In the genomic region with DNA sequence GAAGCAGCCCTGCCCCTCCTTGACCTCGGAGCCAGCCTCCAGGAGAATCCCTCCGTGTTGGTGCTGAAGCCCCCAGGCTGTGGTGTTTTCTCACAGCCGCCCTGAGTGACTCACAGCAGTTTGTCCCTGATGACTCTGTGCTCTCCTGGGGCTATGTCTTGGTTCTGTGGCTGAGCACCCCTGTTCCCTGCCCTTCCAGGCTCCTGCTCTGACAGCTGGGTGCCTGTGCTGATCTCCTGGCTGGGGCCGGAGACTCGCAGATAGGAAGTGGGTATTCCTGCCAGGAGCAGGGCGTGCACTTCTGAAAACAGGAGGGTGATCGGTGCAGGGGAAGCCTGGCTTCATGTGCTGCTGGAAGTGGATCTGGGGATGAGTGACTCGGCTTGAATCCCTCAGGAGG, we compare ENCODE assay signal across 18 cellular contexts. TPM values are rescaled to one million over a fixed set of nuclear protein-coding genes. Genes with fewer than 3 reads are reported as not detected.
DNase-seq lines count a peak whose midpoint lies in the region; ATAC-seq and TF ChIP-seq lines count a peak whose summit lies in the region.
"Had no signal": no experiment of that assay in that cellular context is flagged by ENCODE, and none has a peak within 500 bp of the region (broad histone marks: within the 10 kb centered on the region; RNA-seq: fewer than 3 reads in every experiment).

No MANE protein-coding gene starts in this region.

- H3K4me3 ChIP-seq in esophagus muscularis mucosa (no peak overlapping the region), smooth muscle cell (no peak overlapping the region)
- H3K4me3 ChIP-seq: psoas muscle, thyroid gland had no signal

- H3K27ac ChIP-seq in esophagus muscularis mucosa (replicated peaks in 1 of 4) (no peak overlapping the region), smooth muscle cell (ENCODE audit: low read depth) (no peak overlapping the region)
- H3K27ac ChIP-seq: psoas muscle, thyroid gland had no signal

- in situ Hi-C loops in GM13976 (cut with MboI; ENCODE audit: low sequenced_read_pairs, unreplicated experiment), result no loop called here

- no peak for TF ChIP-seq CTCF in esophagus muscularis mucosa (IDR thresholded peaks at IDR 0.05)
- TF ChIP-seq CTCF in smooth muscle cell (IDR thresholded peaks at IDR 0.05; ENCODE audit: borderline replicate concordance, insufficient read depth, poor library complexity, severe bottlenecking), result no peak
- TF ChIP-seq CTCF in GM13976 (IDR thresholded peaks at IDR 0.05; ENCODE audit: borderline replicate concordance, control extremely low read depth, extremely low read depth, insufficient read depth, missing control alignments), result no peak

- peak; percentile 39 for DNase-seq in Right ventricle myocardium superior
- DNase-seq in cardiac septum (ENCODE audit: low spot score), result no peak
- peak; percentile 81 for DNase-seq in RPMI7951 (ENCODE audit: low read depth)
- peak; percentile 81 for DNase-seq in esophagus muscularis mucosa (ENCODE audit: extremely low spot score)
- DNase-seq in smooth muscle cell (lab: John Stamatoyannopoulos, UW; ENCODE audit: unreplicated experiment), result no peak
- DNase-seq in GM13976 (ENCODE audit: low spot score), result no peak
- DNase-seq in NCI-H2227 (lab: John Stamatoyannopoulos, UW; ENCODE audit: unreplicated experiment), result no peak
- no peak for DNase-seq in germinal center (ENCODE audit: low spot score)
- DNase-seq: activated CD4-positive, alpha-beta T cell treated with anti-CD3 and anti-CD28 coated beads, Interleukin-2, amount 50 U/mL, for 1 hour; activated naive CD8-positive, alpha-beta T cell treated with anti-CD3 and anti-CD28 coated beads, Interleukin-2, amount 50 U/mL, for 24 hours; foreskin melanocyte; immature natural killer cell; NCI-H1105; stimulated activated CD4-positive, alpha-beta T cell treated with anti-CD3 and anti-CD28 coated beads, Interleukin-1b, Interleukin-23, amount 100 ng/mL, for 48 hours; stimulated activated CD8-positive, alpha-beta memory T cell treated with anti-CD3 and anti-CD28 coated beads, Interleukin-4, amount 100 ng/mL, for 48 hours; T-helper 2 cell; thyroid gland had no signal

- H3K4me2 ChIP-seq in smooth muscle cell, result peak overlapping the region; percentile 43

- H3K36me3 ChIP-seq in esophagus muscularis mucosa (no peaks in the 10 kb centered on the region), smooth muscle cell (ENCODE audit: low read depth) (no peaks in the 10 kb centered on the region)
- H3K36me3 ChIP-seq: thyroid gland had no signal

- H3K27me3 ChIP-seq in esophagus muscularis mucosa (peaks cover 0 to 42% (median 4%) of the 10 kb centered on the region in 4 donors), smooth muscle cell (ENCODE audit: low read depth) (peaks cover 2% of the 10 kb centered on the region)
- H3K27me3 ChIP-seq: thyroid gland had no signal

- H3K9me3 ChIP-seq in esophagus muscularis mucosa, result no peaks in the 10 kb centered on the region
- H3K9me3 ChIP-seq in smooth muscle cell (replicated peaks; ENCODE audit: low read depth), result no peaks in the 10 kb centered on the region
- H3K9me3 ChIP-seq: psoas muscle, thyroid gland had no signal

- no peak overlapping the region for H3K9ac ChIP-seq in smooth muscle cell (ENCODE audit: low read depth)

- H4K20me1 ChIP-seq in smooth muscle cell (ENCODE audit: low read depth), result no peaks in the 10 kb centered on the region

- intact Hi-C loops in Right ventricle myocardium superior (cut with DNase I), result no loop called here
- intact Hi-C loops in cardiac septum (cut with DNase I), result no loop called here
- intact Hi-C loops in esophagus muscularis mucosa (cut with DNase I), result no loop called here

- WGBS in esophagus muscularis mucosa, result 77% methylated on average over 6 of the region's 8 CpGs
- 23% methylated on average over 7 of the region's 8 CpGs for WGBS in smooth muscle cell (ENCODE audit: low lambda C conversion rate)

- no peak for TF ChIP-seq POLR2A in esophagus muscularis mucosa (IDR thresholded peaks at IDR 0.05; ENCODE audit: low read depth)

- ATAC-seq in Right ventricle myocardium superior (ENCODE audit: poor library complexity), result peak; percentile 42
- ATAC-seq: activated naive CD8-positive, alpha-beta T cell treated with anti-CD3 and anti-CD28 coated beads, Interleukin-2, amount 50 U/mL, for 24 hours; psoas muscle had no signal

- no peak overlapping the region for H2AFZ ChIP-seq in smooth muscle cell (ENCODE audit: low read depth)

- H3K4me1 ChIP-seq in esophagus muscularis mucosa (peaks cover 8 to 11% (median 10%) of the 10 kb centered on the region in 4 donors), smooth muscle cell (ENCODE audit: low read depth) (peaks cover 10% of the 10 kb centered on the region)
- H3K4me1 ChIP-seq: psoas muscle, thyroid gland had no signal

- TF ChIP-seq EP300 in esophagus muscularis mucosa (IDR thresholded peaks at IDR 0.05), result no peak

- no peaks in the 10 kb centered on the region for H3K79me2 ChIP-seq in smooth muscle cell (ENCODE audit: low read depth)

- H3F3A ChIP-seq in smooth muscle cell (ENCODE audit: low read depth), result no peaks in the 10 kb centered on the region

RNA-seq across cellular contexts. Expression of gene POFUT2, which starts 34.5 kb away (rescaled TPM):
- 15.3 TPM for total RNA-seq in Right ventricle myocardium superior
- total RNA-seq in cardiac septum, result 20.1 TPM
- 24.6 and 30.3 TPM in 2 replicates for total RNA-seq in RPMI7951 (2014; rRNA removed; shearing (Covaris generic))
- total RNA-seq in esophagus muscularis mucosa, result 10 to 100 TPM; 15.8 to 21.6 (median 18.7) TPM
- 32.1 and 58.3 TPM in 2 replicates for total RNA-seq in smooth muscle cell
- polyA plus RNA-seq in smooth muscle cell, result 69.6 and 70.0 TPM in 2 replicates

Comparison
In these comparisons a context has a peak if more than half of its experiments do, and no peak if none do; other contexts are left out.
1. DNase-seq: peak in Right ventricle myocardium superior (single experiment), RPMI7951 (single experiment) and esophagus muscularis mucosa (single experiment); none in cardiac septum (single experiment), smooth muscle cell (single experiment), GM13976 (single experiment), NCI-H2227 (single experiment) and germinal center (single experiment).